Comparison of ENCODE assay signal across 20 cellular contexts in genomic region chr11:61514050-61514917, GRCh38. TPM values are rescaled to one million over a fixed set of nuclear protein-coding genes. Genes with fewer than 3 reads are reported as not detected.
DNase-seq lines count a peak whose midpoint lies in the region; ATAC-seq and TF ChIP-seq lines count a peak whose summit lies in the region.
"Had no signal": no experiment of that assay in that cellular context is flagged by ENCODE, and none has a peak within 500 bp of the region (broad histone marks: within the 10 kb centered on the region; RNA-seq: fewer than 3 reads in every experiment).

No MANE protein-coding gene starts in this region.

- DNase-seq in SK-N-SH (no peak), NCI-H510A (lab: John Stamatoyannopoulos, UW) (peak; percentile 71), dorsolateral prefrontal cortex (no peak), tibial artery (no peak), NCI-H2029 (lab: John Stamatoyannopoulos, UW) (no peak)
- DNase-seq in activated T-cell treated with anti-CD3 and anti-CD28 coated beads, Interleukin-2, amount 50 U/mL, for 48 hours, result no peak
- DNase-seq in natural killer cell treated with Interleukin-12 subunit alpha and Interleukin-12 subunit beta and Interleukin-15 and Interleukin-18, amount 100 ng/mL, for 72 hours (ENCODE audit: low spot score), result no peak
- DNase-seq: activated CD8-positive, alpha-beta T cell treated with anti-CD3 and anti-CD28 coated beads, Interleukin-2, amount 10 ng/mL, durations not matched to agents 7 days and 5 days; activated naive CD8-positive, alpha-beta T cell treated with anti-CD3 and anti-CD28 coated beads, Interleukin-2, amount 10 ng/mL, durations not matched to agents 7 days and 5 days; activated T-cell treated with anti-CD3 and anti-CD28 coated beads, Interleukin-2, amount 50 U/mL, for 72 hours; dermis blood vessel endothelial cell; erythroblast; NCI-H2029 treated with DMSO at 0.1 percent for 48 hours; stimulated activated CD4-positive, alpha-beta T cell treated with anti-CD3 and anti-CD28 coated beads, Interleukin-4, amount 100 ng/mL, for 24 hours had no signal

- no peaks in the 10 kb centered on the region for H4K20me1 ChIP-seq in SK-N-SH (ENCODE audit: insufficient read depth)

- H3K27ac ChIP-seq in SK-N-SH (ENCODE audit: low read depth in 2 of 2, low read length in 1 of 2) (peak overlapping the region in 1 of 2 experiments; percentile 75; a peak in 2 of 4 replicates), dorsolateral prefrontal cortex (peak overlapping the region in 36 of 59 donors; percentile 14 to 91 (median 48)), tibial artery (peak overlapping the region; percentile 92 to 95)
- H3K27ac ChIP-seq: A549, gastroesophageal sphincter, skin epidermis had no signal

- H3K4me1 Mint-ChIP-seq in natural killer cell treated with Interleukin-12 subunit alpha and Interleukin-12 subunit beta and Interleukin-15 and Interleukin-18, amount 100 ng/mL, for 72 hours (ENCODE audit: low read depth in 2 of 2), result peaks cover 7 to 8% of the 10 kb centered on the region in 2 donors

- H2AFZ ChIP-seq in SK-N-SH (ENCODE audit: low read depth), result no peak overlapping the region
- H2AFZ ChIP-seq: parathyroid adenoma had no signal

- no peaks in the 10 kb centered on the region for H3K36me3 Mint-ChIP-seq in natural killer cell treated with Interleukin-12 subunit alpha and Interleukin-12 subunit beta and Interleukin-15 and Interleukin-18, amount 100 ng/mL, for 72 hours
- H3K36me3 Mint-ChIP-seq: activated naive CD8-positive, alpha-beta T cell treated with anti-CD3 and anti-CD28 coated beads, Interleukin-2, amount 10 ng/mL, durations not matched to agents 7 days and 5 days had no signal

- CTCF ChIA-PET in SK-N-SH (lab: Yijun Ruan, JAX), result interaction anchor here (0.5 to 33.4 kb wide), 16 partner anchors 17 to 405 kb away, joined by 3 to 670 read pairs (median 4); partner anchors contain the start of gene SYT7

- ATAC-seq in SK-N-SH treated with all-trans-retinoic acid at 6 μM for 48 hours, result no peak
- ATAC-seq in natural killer cell treated with Interleukin-12 subunit alpha and Interleukin-12 subunit beta and Interleukin-15 and Interleukin-18, amount 100 ng/mL, for 72 hours, result no peak
- ATAC-seq: A549; activated CD8-positive, alpha-beta T cell treated with anti-CD3 and anti-CD28 coated beads, Interleukin-2, amount 10 ng/mL, durations not matched to agents 7 days and 5 days; activated T-cell treated with anti-CD3 and anti-CD28 coated beads, Interleukin-2, amount 50 U/mL, for 72 hours; gastroesophageal sphincter had no signal

- no peaks in the 10 kb centered on the region for H3K9me3 Mint-ChIP-seq in natural killer cell treated with Interleukin-12 subunit alpha and Interleukin-12 subunit beta and Interleukin-15 and Interleukin-18, amount 100 ng/mL, for 72 hours
- H3K9me3 Mint-ChIP-seq: activated naive CD8-positive, alpha-beta T cell treated with anti-CD3 and anti-CD28 coated beads, Interleukin-2, amount 10 ng/mL, durations not matched to agents 7 days and 5 days; activated T-cell treated with anti-CD3 and anti-CD28 coated beads, Interleukin-2, amount 50 U/mL, for 72 hours had no signal

- H3K9me2 ChIP-seq in SK-N-SH, result no peaks in the 10 kb centered on the region

- no peak overlapping the region for H3K9ac ChIP-seq in SK-N-SH
- H3K9ac ChIP-seq: parathyroid adenoma had no signal

- H3K27me3 ChIP-seq in SK-N-SH (ENCODE audit: insufficient read depth) (peaks cover 12% of the 10 kb centered on the region; the same call in 1 of the 2 replicates), dorsolateral prefrontal cortex (peaks cover 0 to 36% (median 11%) of the 10 kb centered on the region in 45 donors), tibial artery (peaks cover 0 to 31% of the 10 kb centered on the region in 2 donors)

- no peak for TF ChIP-seq RAD21 in SK-N-SH (IDR thresholded peaks at IDR 0.05; ENCODE audit: low read length)

- H3K4me3 ChIP-seq in SK-N-SH (ENCODE audit: low read depth in 2 of 2, low read length in 1 of 2) (no peak overlapping the region), dorsolateral prefrontal cortex (no peak overlapping the region), tibial artery (no peak overlapping the region)
- H3K4me3 ChIP-seq: A549, gastroesophageal sphincter, skin epidermis, tibial nerve had no signal

- H3F3A ChIP-seq in SK-N-SH (replicated peaks; ENCODE audit: insufficient read depth), result no peaks in the 10 kb centered on the region

- H3K4me1 ChIP-seq in SK-N-SH (ENCODE audit: control insufficient read depth in 1 of 2, insufficient read depth in 2 of 2, low read depth in 1 of 2, low read length in 1 of 2) (peaks cover 0 to 64% of the 10 kb centered on the region in 2 experiments; a peak in 3 of 4 replicates), tibial artery (peaks cover 0 to 56% (median 48%) of the 10 kb centered on the region in 4 donors)

- POLR2A ChIA-PET in SK-N-SH (lab: Yijun Ruan, JAX), result interaction anchor here (0.5 to 1.6 kb wide), 7 partner anchors 17 to 123 kb away, joined by 3 to 8 read pairs (median 3); partner anchors contain the start of genes CPSF7 and SDHAF2

- no peak overlapping the region for H3K4me2 ChIP-seq in SK-N-SH
- H3K4me2 ChIP-seq: A549 had no signal

- TF ChIP-seq CTCF in SK-N-SH (IDR thresholded peaks at IDR 0.05), result no peak
- TF ChIP-seq CTCF in dorsolateral prefrontal cortex (IDR thresholded peaks at IDR 0.05 in 54 of 56, conservative IDR thresholded peaks at IDR 0.05 in 2 of 56; ENCODE audit: low read depth in 1 of 56, partially characterized antibody in 56 of 56), result no peak
- TF ChIP-seq CTCF in tibial artery (IDR thresholded peaks at IDR 0.05), result no peak

- H3K79me2 ChIP-seq in SK-N-SH (ENCODE audit: insufficient read depth), result no peaks in the 10 kb centered on the region
- H3K79me2 ChIP-seq: parathyroid adenoma had no signal

- intact Hi-C loops in dorsolateral prefrontal cortex (cut with DNase I), result loop anchor here in 1 of 2 donors (5.0 kb wide), 1 partner anchor 37 kb away; no protein-coding TSS in a partner anchor
- intact Hi-C loops in tibial artery (cut with DNase I; ENCODE audit: low total_unique reads), result no loop called here

- H3K4me3 Mint-ChIP-seq in natural killer cell treated with Interleukin-12 subunit alpha and Interleukin-12 subunit beta and Interleukin-15 and Interleukin-18, amount 100 ng/mL, for 72 hours, result no peak overlapping the region
- H3K4me3 Mint-ChIP-seq: activated CD8-positive, alpha-beta T cell treated with anti-CD3 and anti-CD28 coated beads, Interleukin-2, amount 10 ng/mL, durations not matched to agents 7 days and 5 days; activated naive CD8-positive, alpha-beta T cell treated with anti-CD3 and anti-CD28 coated beads, Interleukin-2, amount 10 ng/mL, durations not matched to agents 7 days and 5 days; activated T-cell treated with anti-CD3 and anti-CD28 coated beads, Interleukin-2, amount 50 U/mL, for 72 hours had no signal

- peak in 1 of 2 experiments; percentile 13; a peak in 1 of 4 replicates for TF ChIP-seq EP300 in SK-N-SH (IDR thresholded peaks at IDR 0.05; ENCODE audit: borderline replicate concordance in 1 of 2, low read depth in 1 of 2, low read length in 1 of 2)

- no peak overlapping the region for H3K27ac Mint-ChIP-seq in natural killer cell treated with Interleukin-12 subunit alpha and Interleukin-12 subunit beta and Interleukin-15 and Interleukin-18, amount 100 ng/mL, for 72 hours
- H3K27ac Mint-ChIP-seq: activated CD8-positive, alpha-beta T cell treated with anti-CD3 and anti-CD28 coated beads, Interleukin-2, amount 10 ng/mL, durations not matched to agents 7 days and 5 days; activated naive CD8-positive, alpha-beta T cell treated with anti-CD3 and anti-CD28 coated beads, Interleukin-2, amount 10 ng/mL, durations not matched to agents 7 days and 5 days; activated T-cell treated with anti-CD3 and anti-CD28 coated beads, Interleukin-2, amount 50 U/mL, for 72 hours had no signal

- no peaks in the 10 kb centered on the region for H3K9me3 ChIP-seq in SK-N-SH
- H3K9me3 ChIP-seq in tibial artery, result no peaks in the 10 kb centered on the region
- H3K9me3 ChIP-seq: A549, gastroesophageal sphincter, tibial nerve had no signal

- H3K36me3 ChIP-seq in SK-N-SH (replicated peaks in 1 of 2; ENCODE audit: control insufficient read depth in 1 of 2, insufficient read depth in 2 of 2, low read length in 1 of 2), result no peaks in the 10 kb centered on the region
- H3K36me3 ChIP-seq in tibial artery, result no peaks in the 10 kb centered on the region
- H3K36me3 ChIP-seq: gastroesophageal sphincter, tibial nerve had no signal

- H3K27me3 Mint-ChIP-seq in natural killer cell treated with Interleukin-12 subunit alpha and Interleukin-12 subunit beta and Interleukin-15 and Interleukin-18, amount 100 ng/mL, for 72 hours, result peaks cover 8 to 22% of the 10 kb centered on the region in 2 donors

- WGBS in SK-N-SH (ENCODE audit: low lambda C conversion rate), result 60% methylated on average over 11 of the region's 11 CpGs

TF ChIP-seq in SK-N-SH, 30 proteins besides CTCF, POLR2A, EP300 and RAD21:
- TF ChIP-seq MEF2A (IDR thresholded peaks at IDR 0.05; ENCODE audit: borderline replicate concordance, low read depth) (no peak), RCOR1 (IDR thresholded peaks at IDR 0.05; ENCODE audit: low read length) (peak; percentile 29; the same call in 1 of the 2 replicates), POLR2AphosphoS5 (IDR thresholded peaks at IDR 0.05; ENCODE audit: low read depth, low read length) (no peak), MXI1 (IDR thresholded peaks at IDR 0.05; ENCODE audit: low read depth, low read length) (peak; percentile 38; the same call in 1 of the 2 replicates)

TF ChIP-seq in SK-N-SH treated with all-trans-retinoic acid at 6 μM for 48 hours, 23 proteins besides CTCF, POLR2A, EP300 and RAD21 (continues in another document):
- TF ChIP-seq PATZ1 (CRISPR knock-in tag; IDR thresholded peaks at IDR 0.05; ENCODE audit: borderline replicate concordance), result no peak
- TF ChIP-seq TCF4 (CRISPR knock-in tag; IDR thresholded peaks at IDR 0.05; ENCODE audit: borderline replicate concordance), result no peak

RNA-seq across cellular contexts. Expression of gene LRRC10B, which starts 5.7 kb away (rescaled TPM):
- 0.11 TPM in 1 of 2 replicates, not detected in the other for polyA plus RNA-seq in SK-N-SH (2012; rRNA removed)
- 0.03 and 0.12 TPM in 2 replicates for polyA plus RNA-seq in SK-N-SH (2012; cell fraction: cytosol; rRNA removed)
- polyA plus RNA-seq in SK-N-SH (2012; cell fraction: nucleus; rRNA removed), result 0.02 and 0.08 TPM in 2 replicates
- 10 to 100 TPM in 46 of 120 experiments, 1 to 10 TPM in 74; 1.3 to 19.6 (median 9.1) TPM for total RNA-seq in dorsolateral prefrontal cortex
- not detected for total RNA-seq in natural killer cell treated with Interleukin-12 subunit alpha and Interleukin-12 subunit beta and Interleukin-15 and Interleukin-18, amount 100 ng/mL, for 72 hours
- total RNA-seq: activated CD8-positive, alpha-beta T cell treated with anti-CD3 and anti-CD28 coated beads, Interleukin-2, amount 10 ng/mL, durations not matched to agents 7 days and 5 days; activated naive CD8-positive, alpha-beta T cell treated with anti-CD3 and anti-CD28 coated beads, Interleukin-2, amount 10 ng/mL, durations not matched to agents 7 days and 5 days; activated T-cell treated with anti-CD3 and anti-CD28 coated beads, Interleukin-2, amount 50 U/mL, for 72 hours; dermis blood vessel endothelial cell had no signal
